8 cellular contexts compared by ENCODE assay signal in genomic region chr6:3925904-3926482, GRCh38.
DNase-seq lines count a peak whose midpoint lies in the region; ATAC-seq and TF ChIP-seq lines count a peak whose summit lies in the region.
"Not testable (repeated sequence)": the region's sequence is repeated elsewhere in the genome, so short reads cannot be mapped to it uniquely, and the experiment has no call there.

No MANE protein-coding gene starts in this region.

- not testable (repeated sequence) for TF ChIP-seq CTCF in epithelial cell of esophagus (IDR thresholded peaks at IDR 0.05; ENCODE audit: insufficient read depth, low read depth, low read length, missing control alignments); lower lobe of right lung (IDR thresholded peaks at IDR 0.05); sigmoid colon (IDR thresholded peaks at IDR 0.05); vagina (IDR thresholded peaks at IDR 0.05)

- not testable (repeated sequence) for TF ChIP-seq POLR2A in sigmoid colon (IDR thresholded peaks at IDR 0.05); vagina (IDR thresholded peaks at IDR 0.05)

- ATAC-seq in Right ventricle myocardium superior (ENCODE audit: poor library complexity) (peak; percentile 82), lower lobe of right lung (peak; percentile 45 to 50)

- peak; percentile 68 for DNase-seq in GM03348 (ENCODE audit: low spot score)
- peak; percentile 29 for DNase-seq in NCI-H2171 treated with DMSO at 0.1 percent for 48 hours (lab: John Stamatoyannopoulos, UW)
- peak; percentile 51 for DNase-seq in adipocyte (ENCODE audit: low read depth)
- DNase-seq in epithelial cell of esophagus (ENCODE audit: low read depth) = peak; percentile 17
- DNase-seq in Right ventricle myocardium superior = peak; percentile 64
- DNase-seq in lower lobe of right lung; vagina (ENCODE audit: extremely low spot score in 2 of 2): not testable (repeated sequence)
- DNase-seq in sigmoid colon = peak; percentile 73

- H3K4me1 ChIP-seq in adipocyte (ENCODE audit: control insufficient read depth, insufficient read depth, low read length) (peaks cover 33% of the 10 kb centered on the region), sigmoid colon (peaks cover 0 to 29% (median 15%) of the 10 kb centered on the region in 4 donors)
- H3K4me1 ChIP-seq in lower lobe of right lung, vagina: not testable (repeated sequence)

- H3K9ac ChIP-seq in adipocyte (ENCODE audit: low read length) = peak overlapping the region; percentile 75

- H3K27ac ChIP-seq in lower lobe of right lung = not testable (repeated sequence)
- peak overlapping the region; percentile 43 to 71 (median 46) for H3K27ac ChIP-seq in sigmoid colon
- H3K27ac ChIP-seq in vagina = peak overlapping the region; percentile 33

- intact Hi-C loops in Right ventricle myocardium superior (cut with DNase I); lower lobe of right lung (cut with DNase I); sigmoid colon (cut with DNase I); vagina (cut with DNase I): not testable (repeated sequence)

- H3K27me3 ChIP-seq in adipocyte (replicated peaks; ENCODE audit: control insufficient read depth, insufficient read depth, low read length); lower lobe of right lung (ENCODE audit: low read depth); sigmoid colon; vagina: not testable (repeated sequence)

- TF ChIP-seq EP300 in sigmoid colon (IDR thresholded peaks at IDR 0.05) = not testable (repeated sequence)

- H3K36me3 ChIP-seq in adipocyte (ENCODE audit: control insufficient read depth, insufficient read depth, low read length, severe bottlenecking); lower lobe of right lung; sigmoid colon; vagina: not testable (repeated sequence)

- not testable (repeated sequence) for H3K9me3 ChIP-seq in adipocyte (ENCODE audit: control insufficient read depth, low read length); lower lobe of right lung; sigmoid colon; vagina

- peak overlapping the region; percentile 31 for H3K4me3 ChIP-seq in adipocyte (ENCODE audit: low read length)
- H3K4me3 ChIP-seq in epithelial cell of esophagus (ENCODE audit: low read length); lower lobe of right lung; sigmoid colon; vagina: not testable (repeated sequence)

- WGBS in sigmoid colon, 2 donors = 58 to 76% methylated on average over 13 of the region's 13 CpGs
